In genomic region chr2:72665448-72665847, GRCh38 we compare ENCODE assay signal across 28 cellular contexts.
"Had no signal": no experiment of that assay in that cellular context is flagged by ENCODE, and none has a peak within 500 bp of the region (broad histone marks: within the 10 kb centered on the region; RNA-seq: fewer than 3 reads in every experiment).

No MANE protein-coding gene starts in this region.

- FAIRE-seq: colon, endometrium, endothelial cell of umbilical vein, frontal cortex had no signal

- H3K9me3 ChIP-seq: colonic mucosa, gastrocnemius medialis had no signal

- H3K4me1 ChIP-seq: colonic mucosa, esophagus muscularis mucosa, esophagus squamous epithelium, foreskin keratinocyte, gastroesophageal sphincter, heart right ventricle had no signal

- H3K4me3 ChIP-seq: colonic mucosa, coronary artery, dorsolateral prefrontal cortex, esophagus muscularis mucosa, esophagus squamous epithelium, gastrocnemius medialis, gastroesophageal sphincter, heart left ventricle, heart right ventricle had no signal

- DNase-seq: colonic mucosa; cortex of kidney; dermis blood vessel endothelial cell; dorsolateral prefrontal cortex; effector CD4-positive, alpha-beta T cell; effector CD8-positive, alpha-beta T cell; effector memory CD4-positive, alpha-beta T cell; effector memory CD8-positive, alpha-beta T cell; endodermal cell; erythroblast; esophagus squamous epithelium; foreskin fibroblast; foreskin keratinocyte; foreskin melanocyte; gastrocnemius medialis; glutamatergic neuron; head of caudate nucleus; heart left ventricle; heart right ventricle had no signal

- ATAC-seq: effector memory CD8-positive, alpha-beta T cell; esophagus mucosa; foreskin keratinocyte; gastrocnemius medialis; gastroesophageal sphincter had no signal

- H3K27me3 ChIP-seq: colonic mucosa, dorsolateral prefrontal cortex, esophagus muscularis mucosa, esophagus squamous epithelium, foreskin keratinocyte, gastrocnemius medialis, gastroesophageal sphincter, heart left ventricle, heart right ventricle had no signal

- H3K36me3 ChIP-seq: colonic mucosa, esophagus muscularis mucosa, gastrocnemius medialis, heart left ventricle, heart right ventricle had no signal

- H3K27ac ChIP-seq: colonic mucosa, coronary artery, dorsolateral prefrontal cortex, epithelial cell of prostate, esophagus muscularis mucosa, esophagus squamous epithelium, foreskin keratinocyte, gastrocnemius medialis, gastroesophageal sphincter, heart left ventricle, heart right ventricle had no signal
